9 cellular contexts compared by ENCODE assay signal in genomic region chr17:19979917-19980770, GRCh38. TPM values are rescaled to one million over a fixed set of nuclear protein-coding genes. Genes with fewer than 3 reads are reported as not detected.
DNase-seq lines count a peak whose midpoint lies in the region; ATAC-seq and TF ChIP-seq lines count a peak whose summit lies in the region.
"Had no signal": no experiment of that assay in that cellular context is flagged by ENCODE, and none has a peak within 500 bp of the region (broad histone marks: within the 10 kb centered on the region; RNA-seq: fewer than 3 reads in every experiment).

No MANE protein-coding gene starts in this region.

- no peaks in the 10 kb centered on the region for H3K36me3 ChIP-seq in mucosa of descending colon (ENCODE audit: low read depth)

- DNase-seq in CD1c-positive myeloid dendritic cell (ENCODE audit: extremely low spot score) (peak; percentile 83), NCI-H82 treated with DMSO at 0.1 percent for 48 hours (lab: John Stamatoyannopoulos, UW; ENCODE audit: unreplicated experiment) (peak; percentile 93), dermis blood vessel endothelial cell (peak; percentile 53), mucosa of descending colon (peak; percentile 20 to 52 (median 28)), activated gamma-delta T cell treated with Interleukin-2 at 50 U/mL for 16 hours (no peak), SW480 (ENCODE audit: low spot score) (no peak), NCI-H2227 (lab: John Stamatoyannopoulos, UW; ENCODE audit: unreplicated experiment) (no peak)
- DNase-seq: effector memory CD8-positive, alpha-beta T cell had no signal

- no peak for ATAC-seq in mucosa of descending colon
- ATAC-seq in HG02763 (IDR thresholded peaks at IDR 0.05; ENCODE audit: unreplicated experiment), result no peak
- ATAC-seq: effector memory CD8-positive, alpha-beta T cell had no signal

- H3K4me1 ChIP-seq in mucosa of descending colon (ENCODE audit: low read depth), result peaks cover 15% of the 10 kb centered on the region

- intact Hi-C loops in mucosa of descending colon (cut with DNase I, micrococcal nuclease), result no loop called here

- no peak for TF ChIP-seq CTCF in mucosa of descending colon (IDR thresholded peaks at IDR 0.05)

- H3K9me3 ChIP-seq in mucosa of descending colon, result no peaks in the 10 kb centered on the region

- H3K4me3 ChIP-seq in mucosa of descending colon, result no peak overlapping the region

RNA-seq across cellular contexts. Expression of gene AKAP10, which starts 2.5 kb away (rescaled TPM):
- total RNA-seq in dermis blood vessel endothelial cell, result 23.8 and 26.1 TPM in 2 replicates
- 10 to 100 TPM; 25.0 to 41.1 (median 29.9) TPM for total RNA-seq in mucosa of descending colon

RNA-seq across cellular contexts. Expression of gene SPECC1, which starts 29.0 kb away (rescaled TPM):
- 1.7 and 3.1 TPM in 2 replicates for total RNA-seq in dermis blood vessel endothelial cell
- 10 to 100 TPM; 36.2 to 86.3 (median 85.7) TPM for total RNA-seq in mucosa of descending colon

Comparison
In these comparisons a context has a peak if more than half of its experiments do, and no peak if none do; other contexts are left out.
1. DNase-seq: peak in CD1c-positive myeloid dendritic cell (single experiment), NCI-H82 treated with DMSO at 0.1 percent for 48 hours (single experiment), dermis blood vessel endothelial cell (single experiment) and mucosa of descending colon (3 of 3); none in activated gamma-delta T cell treated with Interleukin-2 at 50 U/mL for 16 hours (single experiment), SW480 (single experiment) and NCI-H2227 (single experiment).